Comparison of ENCODE assay signal across 20 cellular contexts in genomic region chr4:167014944-167015343, GRCh38.
A peak's percentile ranks its signal among the peaks of the same experiment; 100 is the strongest.
DNase-seq lines count a peak whose midpoint lies in the region; ATAC-seq, FAIRE-seq and TF ChIP-seq lines count a peak whose summit lies in the region.
"Had no signal": no experiment of that assay in that cellular context is flagged by ENCODE, and none has a peak within 500 bp of the region (broad histone marks: within the 10 kb centered on the region; RNA-seq: fewer than 3 reads in every experiment).

No MANE protein-coding gene starts in this region.

- no peaks in the 10 kb centered on the region for H4K20me1 ChIP-seq in SU-DHL-6 (ENCODE audit: low read depth, low read length)

- H3K9me3 ChIP-seq in SU-DHL-6 (ENCODE audit: insufficient read depth, low read length), result no peaks in the 10 kb centered on the region
- H3K9me3 ChIP-seq: Caco-2, HAP-1 had no signal

- no peak overlapping the region for H2AFZ ChIP-seq in SU-DHL-6 (ENCODE audit: low read depth, low read length, severe bottlenecking)
- H2AFZ ChIP-seq: GM23248 had no signal

- TF ChIP-seq CTCF in SU-DHL-6 (IDR thresholded peaks at IDR 0.05; ENCODE audit: insufficient read depth, low read length, poor library complexity, severe bottlenecking), result no peak
- peak; percentile 29 for TF ChIP-seq CTCF in foreskin keratinocyte (conservative IDR thresholded peaks at IDR 0.05)

- ATAC-seq in foreskin keratinocyte, result no peak
- ATAC-seq in Right ventricle myocardium superior (ENCODE audit: poor library complexity), result no peak
- ATAC-seq: K562 had no signal

- H3K27me3 ChIP-seq in SU-DHL-6 (ENCODE audit: low read length), result no peaks in the 10 kb centered on the region
- H3K27me3 ChIP-seq in foreskin keratinocyte, result no peaks in the 10 kb centered on the region

- H3K36me3 ChIP-seq in SU-DHL-6 (ENCODE audit: low read length), result no peaks in the 10 kb centered on the region
- H3K36me3 ChIP-seq: HAP-1 had no signal

- intact Hi-C loops in Right ventricle myocardium superior (cut with DNase I), result no loop called here

- no peak overlapping the region for H3K4me3 ChIP-seq in SU-DHL-6 (ENCODE audit: insufficient read depth, low read length, poor library complexity, severe bottlenecking)
- H3K4me3 ChIP-seq: GM23248, HAP-1, K562 had no signal

- no peaks in the 10 kb centered on the region for H3K9me2 ChIP-seq in SU-DHL-6 (replicated peaks; ENCODE audit: insufficient read depth, low read length)

- no peaks in the 10 kb centered on the region for H3F3A ChIP-seq in SU-DHL-6 (ENCODE audit: insufficient read depth)

- H3K27ac ChIP-seq in SU-DHL-6 (ENCODE audit: low read depth, low read length) (peak overlapping the region; percentile 58; the same call in 1 of the 2 replicates), foreskin keratinocyte (no peak overlapping the region)
- H3K27ac ChIP-seq: C4-2B, GM23248, HL-60 had no signal

- no peaks in the 10 kb centered on the region for H3K79me2 ChIP-seq in SU-DHL-6 (ENCODE audit: insufficient read depth, low read length)

- no peak overlapping the region for H3K9ac ChIP-seq in SU-DHL-6 (ENCODE audit: low read length)
- H3K9ac ChIP-seq: GM23248 had no signal

- peak; percentile 8 for DNase-seq in OCI-M1 (lab: John Stamatoyannopoulos, UW)
- DNase-seq in foreskin keratinocyte, result no peak
- DNase-seq in NCI-H524 (lab: John Stamatoyannopoulos, UW), result no peak
- DNase-seq in HT-29 (ENCODE audit: low spot score), result no peak
- no peak for DNase-seq in Right ventricle myocardium superior
- no peak for DNase-seq in Kasumi-1 (lab: John Stamatoyannopoulos, UW)
- DNase-seq: AML-193; Caco-2; CD4-positive, alpha-beta T cell; GDM1; GM23248; IMR-90 had no signal

- FAIRE-seq in G401.6 (lab: Jason Lieb, UNC), result peak; percentile 39
- FAIRE-seq: D721Med, HTR-8/SVneo, K562 had no signal

- H3K4me1 ChIP-seq in foreskin keratinocyte, result no peaks in the 10 kb centered on the region
- H3K4me1 ChIP-seq: Caco-2, HAP-1 had no signal

- H3K4me2 ChIP-seq in SU-DHL-6 (ENCODE audit: low read depth, low read length, poor library complexity, severe bottlenecking), result no peak overlapping the region
